Comparison of ENCODE assay signal across 1 cellular context in the genomic region with DNA sequence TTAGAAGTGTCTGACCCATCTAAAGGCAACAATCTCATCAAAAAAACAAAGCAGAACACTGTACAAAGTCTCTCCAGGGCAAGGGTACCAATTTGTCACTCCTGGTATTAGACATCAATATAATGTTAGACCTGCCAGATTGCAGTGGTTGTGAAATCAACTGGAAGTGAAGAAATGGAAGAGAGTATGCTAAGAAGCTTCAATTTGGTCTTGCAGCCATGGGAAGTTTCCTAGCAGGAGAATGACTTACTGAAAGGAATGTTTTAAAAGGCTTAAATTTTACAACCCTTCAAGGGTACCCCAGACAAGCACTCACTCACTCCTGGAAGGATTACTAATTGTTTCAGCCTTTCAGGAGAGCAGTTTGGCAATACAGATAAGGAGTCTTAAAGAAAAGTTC.
TF ChIP-seq lines count a peak whose summit lies in the region.

No MANE protein-coding gene starts in this region.

TF ChIP-seq in HEK293T, 16 proteins besides CTCF, POLR2A, EP300 and RAD21:
- TF ChIP-seq PKNOX1 (IDR thresholded peaks at IDR 0.05) (peak; percentile 23; the same call in 1 of the 2 replicates), ELF4 (IDR thresholded peaks at IDR 0.05) (no peak), LEF1 (IDR thresholded peaks at IDR 0.05; ENCODE audit: borderline replicate concordance) (no peak), BHLHE40 (IDR thresholded peaks at IDR 0.05; ENCODE audit: borderline replicate concordance) (no peak)
